ENCODE assay signal across 1 cellular context in genomic region chr5:139743804-139744203, GRCh38.
TF ChIP-seq lines count a peak whose summit lies in the region.

No MANE protein-coding gene starts in this region.

TF ChIP-seq in H1, 55 proteins besides CTCF, POLR2A, EP300 and RAD21:
- TF ChIP-seq GABPA (IDR thresholded peaks at IDR 0.05; ENCODE audit: borderline replicate concordance, insufficient read depth, low read length) (no peak), KDM5A (IDR thresholded peaks at IDR 0.05; ENCODE audit: low read length) (no peak), MAFK (IDR thresholded peaks at IDR 0.05; ENCODE audit: low read depth, low read length) (no peak), USF2 (IDR thresholded peaks at IDR 0.05; ENCODE audit: low read length) (no peak), CHD1 (IDR thresholded peaks at IDR 0.05; ENCODE audit: low read depth, low read length) (no peak)
- TF ChIP-seq, protein P1, sequence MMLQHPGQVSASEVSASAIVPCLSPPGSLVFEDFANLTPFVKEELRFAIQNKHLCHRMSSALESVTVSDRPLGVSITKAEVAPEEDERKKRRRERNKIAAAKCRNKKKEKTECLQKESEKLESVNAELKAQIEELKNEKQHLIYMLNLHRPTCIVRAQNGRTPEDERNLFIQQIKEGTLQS (IDR thresholded peaks at IDR 0.05; ENCODE audit: insufficient read depth, low read depth, low read length): no peak
